ENCODE assay signal across 1 cellular context in genomic region chr1:16487011-16487410, GRCh38. TPM values are rescaled to one million over a fixed set of nuclear protein-coding genes. Genes with fewer than 3 reads are reported as not detected.
"Had no signal": no experiment of that assay in that cellular context is flagged by ENCODE, and none has a peak within 500 bp of the region (broad histone marks: within the 10 kb centered on the region; RNA-seq: fewer than 3 reads in every experiment).

No MANE protein-coding gene starts in this region.

RNA-seq across cellular contexts. Expression of gene RNU1-1, which starts 27.1 kb away (rescaled TPM):
- total RNA-seq: G401 had no signal

RNA-seq across cellular contexts. Expression of gene SPATA21, which starts 49.8 kb away (rescaled TPM):
- total RNA-seq: G401 had no signal
